Comparison of ENCODE assay signal across 8 cellular contexts in the genomic region with DNA sequence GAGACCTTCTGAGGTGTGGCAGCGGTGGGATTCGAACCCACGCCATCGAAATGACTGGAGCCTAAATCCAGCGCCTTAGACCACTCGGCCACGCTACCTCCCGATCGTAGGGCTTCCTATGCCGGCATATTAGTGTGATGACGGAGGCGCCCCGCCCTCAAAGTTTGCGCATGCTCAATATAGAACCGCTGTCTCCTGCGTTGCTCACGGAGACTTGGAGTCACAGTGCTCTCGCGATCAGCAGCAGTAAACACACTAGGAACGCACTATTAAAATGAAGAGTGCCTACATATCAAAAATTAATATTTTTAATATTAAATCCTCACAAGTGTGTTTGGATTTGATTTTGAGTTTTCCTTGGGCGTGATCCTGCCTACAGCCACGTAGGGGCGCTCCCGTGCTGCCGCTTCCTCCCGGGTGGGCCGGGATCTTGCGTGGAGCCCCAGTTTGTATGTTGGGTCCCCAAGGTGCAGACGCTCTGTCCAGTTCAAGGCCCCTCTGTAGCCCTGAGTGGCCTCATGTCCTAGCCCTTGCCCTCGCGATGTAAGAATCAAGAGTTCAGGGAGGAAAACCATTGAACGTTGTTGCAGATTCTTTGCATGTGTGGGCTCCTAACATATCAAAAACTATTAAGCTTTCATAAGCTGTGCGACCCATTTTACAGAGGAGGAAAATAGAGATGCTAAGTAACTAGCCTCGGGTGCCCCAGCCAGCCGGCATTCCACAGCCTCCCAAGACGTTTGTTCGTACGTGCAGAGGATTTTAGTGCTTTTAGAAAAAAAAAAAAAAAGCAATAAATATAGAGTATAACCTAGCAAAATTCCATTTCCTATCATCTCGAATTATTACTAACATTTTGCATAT. TPM values are rescaled to one million over a fixed set of nuclear protein-coding genes. Genes with fewer than 3 reads are reported as not detected.
DNase-seq lines count a peak whose midpoint lies in the region; ATAC-seq and TF ChIP-seq lines count a peak whose summit lies in the region.

No MANE protein-coding gene starts in this region.

- intact Hi-C loops in PC-9 (cut with micrococcal nuclease; ENCODE audit: unreplicated experiment) = loop anchor here (1.0 to 10.0 kb wide), 3 partner anchors 10 to 1011 kb away; a partner anchor contains a TSS

- ATAC-seq in GM18520 (IDR thresholded peaks at IDR 0.05; ENCODE audit: unreplicated experiment) = peak; percentile 24

- H3K27ac ChIP-seq in 22Rv1 = peak overlapping the region; percentile 51
- 0 out of 2 replicates have a peak overlapping the region, but pooled peaks have one; percentile 4 for H3K27ac ChIP-seq in PC-9
- H3K27ac ChIP-seq in mucosa of rectum (ENCODE audit: low read depth in 2 of 2, low read length in 2 of 2) = peak overlapping the region; percentile 40 to 43

- POLR2A ChIA-PET in PC-9 (lab: Charles Lee; ENCODE audit: unreplicated experiment) = no interaction called here

- no peaks in the 10 kb centered on the region for H3K36me3 Mint-ChIP-seq in activated T-cell treated with anti-CD3 and anti-CD28 coated beads, Interleukin-2, amount 50 U/mL, for 24 hours (ENCODE audit: low read depth)

- no peaks in the 10 kb centered on the region for H3K36me3 ChIP-seq in PC-9 (ENCODE audit: low read depth)
- H3K36me3 ChIP-seq in mucosa of rectum (ENCODE audit: control insufficient read depth in 2 of 2, insufficient read depth in 2 of 2, low read length in 2 of 2) = no peaks in the 10 kb centered on the region

- H2AFZ ChIP-seq in PC-9 = peak overlapping the region; percentile 90

- H3K4me3 Mint-ChIP-seq in activated T-cell treated with anti-CD3 and anti-CD28 coated beads, Interleukin-2, amount 50 U/mL, for 24 hours = peak overlapping the region; percentile 82

- TF ChIP-seq CTCF in 22Rv1 (IDR thresholded peaks at IDR 0.05) = peak; percentile 97
- TF ChIP-seq CTCF in PC-9 (conservative IDR thresholded peaks at IDR 0.05) = peak; percentile 92

- H3K9me3 Mint-ChIP-seq in activated T-cell treated with anti-CD3 and anti-CD28 coated beads, Interleukin-2, amount 50 U/mL, for 24 hours = peaks cover 5% of the 10 kb centered on the region

- no peaks in the 10 kb centered on the region for H3K79me2 ChIP-seq in PC-9 (ENCODE audit: low read depth)

- H3K9me3 ChIP-seq in PC-9 (ENCODE audit: insufficient read depth, low read depth) (no peaks in the 10 kb centered on the region), mucosa of rectum (ENCODE audit: control insufficient read depth in 2 of 2, low read length in 2 of 2) (no peaks in the 10 kb centered on the region)

- no peaks in the 10 kb centered on the region for H3K9me2 ChIP-seq in PC-9 (ENCODE audit: insufficient read depth)

- peak overlapping the region; percentile 99 for H3K27ac Mint-ChIP-seq in activated T-cell treated with anti-CD3 and anti-CD28 coated beads, Interleukin-2, amount 50 U/mL, for 24 hours

- peak; percentile 56 for TF ChIP-seq POLR2A in erythroblast (IDR thresholded peaks at IDR 0.05; ENCODE audit: low read length)

- H3K9ac ChIP-seq in mucosa of rectum (ENCODE audit: low read depth in 1 of 2, low read length in 2 of 2) = peak overlapping the region; percentile 32 to 60

- H3K27me3 Mint-ChIP-seq in activated T-cell treated with anti-CD3 and anti-CD28 coated beads, Interleukin-2, amount 50 U/mL, for 24 hours = peaks cover 3% of the 10 kb centered on the region

- H4K20me1 ChIP-seq in PC-9 (ENCODE audit: insufficient read depth) = no peaks in the 10 kb centered on the region

- peaks cover 24% of the 10 kb centered on the region for H3K4me1 ChIP-seq in PC-9 (replicated peaks; ENCODE audit: insufficient read depth)
- peaks cover 18% of the 10 kb centered on the region in 2 donors for H3K4me1 ChIP-seq in mucosa of rectum (ENCODE audit: control insufficient read depth in 2 of 2, insufficient read depth in 2 of 2, low read length in 2 of 2)

- H3K4me2 ChIP-seq in PC-9 = peak overlapping the region; percentile 74

- peaks cover 33% of the 10 kb centered on the region; the same call in 1 of the 2 replicates for H3F3A ChIP-seq in PC-9 (ENCODE audit: insufficient read depth, low read depth)

- CTCF ChIA-PET in PC-9 (lab: Charles Lee) = interaction anchor here (0.6 to 0.7 kb wide), 3 partner anchors 10 to 101 kb away, joined by 3 to 6 read pairs (median 4); a partner anchor contains a TSS

- peaks cover 49% of the 10 kb centered on the region for H3K4me1 Mint-ChIP-seq in activated T-cell treated with anti-CD3 and anti-CD28 coated beads, Interleukin-2, amount 50 U/mL, for 24 hours (ENCODE audit: low read depth)

- DNase-seq in KBM-7 (peak; percentile 94), PC-9 (peak; percentile 84 to 94), erythroblast (lab: John Stamatoyannopoulos, UW) (peak; percentile 90 to 96)
- peak; percentile 98 for DNase-seq in activated T-cell treated with anti-CD3 and anti-CD28 coated beads, Interleukin-2, amount 50 U/mL, for 24 hours
- peak; percentile 79 to 87 for DNase-seq in stimulated activated CD8-positive, alpha-beta memory T cell treated with anti-CD3 and anti-CD28 coated beads, Interleukin-4, amount 100 ng/mL, for 1 hour (ENCODE audit: low read depth in 2 of 2, low spot score in 1 of 2)

- in situ Hi-C loops in KBM-7 (cut with MboI; ENCODE audit: low pct_unique_long_range_greater_than_20kb, low sequenced_read_pairs) = loop anchor here (5.0 to 25.0 kb wide), 2 partner anchors 101 to 209 kb away; a partner anchor contains a TSS

- H3K27me3 ChIP-seq in PC-9 (ENCODE audit: insufficient read depth, low read depth) (no peaks in the 10 kb centered on the region), mucosa of rectum (ENCODE audit: control insufficient read depth in 2 of 2, insufficient read depth in 2 of 2, low read length in 2 of 2) (no peaks in the 10 kb centered on the region)

- no TSS peak for BruUV-seq in PC-9 (replicated peaks; lab: Mats Ljungman, UMichigan)

- H3K4me3 ChIP-seq in PC-9 (peak overlapping the region; percentile 79), mucosa of rectum (ENCODE audit: low read length in 2 of 2) (peak overlapping the region; percentile 75 to 77)

RNA-seq across cellular contexts. Expression of a gene that starts 10.2 kb away (rescaled TPM):
- 29.8 and 34.7 TPM in 2 replicates for total RNA-seq in PC-9 (2021)

RNA-seq across cellular contexts. Expression of a gene that starts 33.6 kb away (rescaled TPM):
- total RNA-seq in PC-9 (2021) = not detected in 2 replicates

Comparison
In these comparisons a context has a peak if more than half of its experiments do, and no peak if none do; other contexts are left out.
1. Peak in every context shown above with its lines: DNase-seq, ATAC-seq, H3K4me3 ChIP-seq and H3K27ac ChIP-seq.